In the genomic region with DNA sequence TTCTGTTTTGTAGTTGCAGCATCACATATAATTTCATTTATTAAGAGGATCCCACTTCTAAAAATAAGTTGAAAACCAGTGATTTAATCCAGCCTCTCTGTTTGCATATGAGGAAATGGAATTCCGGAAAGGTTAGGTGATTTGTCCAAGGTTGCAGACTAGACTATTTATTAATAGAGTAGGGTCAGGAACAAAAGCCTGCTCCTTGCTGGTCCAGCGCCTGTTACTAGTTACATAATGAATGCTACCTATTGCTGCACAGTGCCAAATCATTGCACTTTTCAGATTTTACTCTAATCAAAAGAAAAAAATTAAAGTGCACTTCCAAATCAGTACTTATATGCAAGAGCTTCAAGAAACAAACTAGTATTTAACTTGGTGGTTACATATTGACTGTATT, we compare ENCODE assay signal across 27 cellular contexts.
"Had no signal": no experiment of that assay in that cellular context is flagged by ENCODE, and none has a peak within 500 bp of the region (broad histone marks: within the 10 kb centered on the region; RNA-seq: fewer than 3 reads in every experiment).

No MANE protein-coding gene starts in this region.

- H3K27ac ChIP-seq: colonic mucosa, coronary artery, dorsolateral prefrontal cortex, epithelial cell of prostate, esophagus muscularis mucosa, esophagus squamous epithelium, foreskin keratinocyte, gastrocnemius medialis, gastroesophageal sphincter, heart left ventricle, heart right ventricle had no signal

- H3K4me3 ChIP-seq: colonic mucosa, coronary artery, dorsolateral prefrontal cortex, esophagus muscularis mucosa, esophagus squamous epithelium, gastrocnemius medialis, gastroesophageal sphincter, heart left ventricle, heart right ventricle had no signal

- H3K27me3 ChIP-seq: colonic mucosa, dorsolateral prefrontal cortex, esophagus muscularis mucosa, esophagus squamous epithelium, foreskin keratinocyte, gastrocnemius medialis, gastroesophageal sphincter, heart left ventricle, heart right ventricle had no signal

- FAIRE-seq: colon, endometrium, endothelial cell of umbilical vein, frontal cortex had no signal

- ATAC-seq: effector memory CD8-positive, alpha-beta T cell; esophagus mucosa; foreskin keratinocyte; gastrocnemius medialis; gastroesophageal sphincter; heart left ventricle; heart right ventricle had no signal

- H3K9me3 ChIP-seq: colonic mucosa, esophagus squamous epithelium, gastrocnemius medialis had no signal

- DNase-seq: colonic mucosa; cortex of kidney; dermis blood vessel endothelial cell; dorsolateral prefrontal cortex; effector CD4-positive, alpha-beta T cell; effector CD8-positive, alpha-beta T cell; effector memory CD8-positive, alpha-beta T cell; endodermal cell; erythroblast; esophagus squamous epithelium; foreskin fibroblast; foreskin keratinocyte; foreskin melanocyte; gastrocnemius medialis; glutamatergic neuron; head of caudate nucleus; heart left ventricle; heart right ventricle had no signal

- H3K36me3 ChIP-seq: colonic mucosa, esophagus muscularis mucosa, esophagus squamous epithelium, gastrocnemius medialis, gastroesophageal sphincter, heart left ventricle, heart right ventricle had no signal

- H3K4me1 ChIP-seq: colonic mucosa, esophagus muscularis mucosa, esophagus squamous epithelium, gastroesophageal sphincter, heart left ventricle, heart right ventricle had no signal
